Comparison of ENCODE assay signal across 20 cellular contexts in the genomic region with DNA sequence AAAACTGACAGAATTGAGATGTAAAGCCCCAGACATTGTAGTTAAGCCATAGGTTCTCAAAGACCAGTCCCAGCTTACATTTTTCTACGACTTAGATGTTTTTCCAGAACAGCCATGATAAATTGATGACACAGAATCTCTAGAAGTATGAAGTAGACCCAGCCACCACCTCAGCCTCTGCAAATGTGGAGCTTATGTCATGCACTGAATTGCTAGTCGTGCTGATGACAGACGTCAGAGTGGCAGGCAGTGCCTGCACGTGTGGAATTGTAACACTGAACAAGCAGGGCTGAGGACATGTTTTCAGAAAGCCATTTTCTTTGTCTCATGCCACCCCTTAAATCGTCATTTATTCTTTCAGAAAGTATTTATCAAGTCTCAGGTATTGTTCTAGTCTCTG.
A peak's percentile ranks its signal among the peaks of the same experiment; 100 is the strongest.
DNase-seq lines count a peak whose midpoint lies in the region; ATAC-seq, FAIRE-seq and TF ChIP-seq lines count a peak whose summit lies in the region.
"Had no signal": no experiment of that assay in that cellular context is flagged by ENCODE, and none has a peak within 500 bp of the region (broad histone marks: within the 10 kb centered on the region; RNA-seq: fewer than 3 reads in every experiment).

No MANE protein-coding gene starts in this region.

- no peaks in the 10 kb centered on the region for H3K79me2 ChIP-seq in endothelial cell of umbilical vein (ENCODE audit: control insufficient read depth, insufficient read depth, low read length)
- H3K79me2 ChIP-seq in neural cell (replicated peaks; ENCODE audit: insufficient read depth, low read length), result no peaks in the 10 kb centered on the region

- TF ChIP-seq CTCF in RWPE1 (conservative IDR thresholded peaks at IDR 0.05; ENCODE audit: low read depth) (no peak), endothelial cell of umbilical vein (IDR thresholded peaks at IDR 0.05; ENCODE audit: extremely low read depth in 1 of 2, insufficient read depth in 1 of 2, low read depth in 1 of 2, low read length in 2 of 2) (no peak), neural cell (IDR thresholded peaks at IDR 0.05; ENCODE audit: poor library complexity, severe bottlenecking) (no peak)

- CTCF ChIA-PET in RWPE1 (lab: Yijun Ruan, JAX), result interaction anchor here (0.6 kb wide), 1 partner anchor 31 kb away, joined by 3 read pairs; no protein-coding TSS in a partner anchor
- CTCF ChIA-PET in endothelial cell of umbilical vein (lab: Charles Lee), result interaction anchor here (0.9 to 2.9 kb wide), 11 partner anchors 8 to 273 kb away, joined by 3 to 16 read pairs (median 3); no protein-coding TSS in a partner anchor

- H3K4me2 ChIP-seq in endothelial cell of umbilical vein (ENCODE audit: insufficient read depth, low read length), result no peak overlapping the region
- H3K4me2 ChIP-seq in neural cell (ENCODE audit: low read length), result no peak overlapping the region

- no peak overlapping the region for H3K4me3 ChIP-seq in endothelial cell of umbilical vein (replicated peaks in 1 of 3; ENCODE audit: insufficient read depth in 1 of 3, low read depth in 1 of 3, low read length in 3 of 3)
- no peak overlapping the region for H3K4me3 ChIP-seq in neural cell (ENCODE audit: low read length)
- H3K4me3 ChIP-seq in MG63, result no peak overlapping the region
- H3K4me3 ChIP-seq: ovary had no signal

- H3K9me2 ChIP-seq in neural cell (ENCODE audit: insufficient read depth, low read length), result no peaks in the 10 kb centered on the region

- no peak for TF ChIP-seq POLR2A in endothelial cell of umbilical vein (IDR thresholded peaks at IDR 0.05; ENCODE audit: low read depth, low read length)

- no peaks in the 10 kb centered on the region for H3K27me3 ChIP-seq in endothelial cell of umbilical vein (ENCODE audit: control insufficient read depth in 2 of 2, insufficient read depth in 2 of 2, low read length in 2 of 2)
- H3K27me3 ChIP-seq in neural cell (ENCODE audit: insufficient read depth, low read depth, low read length), result no peaks in the 10 kb centered on the region
- H3K27me3 ChIP-seq in MG63, result no peaks in the 10 kb centered on the region
- H3K27me3 ChIP-seq: ovary had no signal

- POLR2A ChIA-PET in RWPE1 (lab: Yijun Ruan, JAX; ENCODE audit: low non-redundant PET), result no interaction called here
- POLR2A ChIA-PET in endothelial cell of umbilical vein (lab: Charles Lee), result no interaction called here

- H3K27ac ChIP-seq in RWPE1 (peak overlapping the region; percentile 35; the same call in 1 of the 2 replicates), endothelial cell of umbilical vein (ENCODE audit: insufficient read depth, low read depth, low read length) (peak overlapping the region; percentile 47), neural cell (ENCODE audit: low read length) (peak overlapping the region; percentile 60)
- H3K27ac ChIP-seq: ovary had no signal

- H3K9me3 ChIP-seq in endothelial cell of umbilical vein (replicated peaks; ENCODE audit: control insufficient read depth, insufficient read depth, low read length) (no peaks in the 10 kb centered on the region), neural cell (ENCODE audit: low read length) (no peaks in the 10 kb centered on the region), MG63 (no peaks in the 10 kb centered on the region)
- H3K9me3 ChIP-seq: ovary had no signal

- DNase-seq in ELR (ENCODE audit: low read depth) (peak; percentile 61), RWPE1 (ENCODE audit: low spot score) (no peak), endothelial cell of umbilical vein (ENCODE audit: low read depth, low spot score) (no peak), SIG-M5 (lab: John Stamatoyannopoulos, UW) (no peak), MG63 (no peak)
- DNase-seq: activated CD4-positive, alpha-beta T cell treated with anti-CD3 and anti-CD28 coated beads, Interleukin-2, amount 50 U/mL, for 4 hours; activated T-cell treated with anti-CD3 and anti-CD28 coated beads, Interleukin-2, amount 50 U/mL, for 1 hour; effector CD4-positive, alpha-beta T cell; GF-D8; NCI-H2081; NCI-H524; ovary; stimulated activated CD4-positive, alpha-beta T cell treated with anti-CD3 and anti-CD28 coated beads, Interleukin-4, amount 100 ng/mL, for 1 hour had no signal

- ATAC-seq in HG03432 (IDR thresholded peaks at IDR 0.05; ENCODE audit: unreplicated experiment), result no peak
- no peak for ATAC-seq in HG03159 (IDR thresholded peaks at IDR 0.05; ENCODE audit: unreplicated experiment)
- ATAC-seq: left lobe of liver, sciatic nerve had no signal

- dilution Hi-C loops in endothelial cell of umbilical vein (cut with MboI; ENCODE audit: extremely low pct_ligation_motif_present, low sequenced_read_pairs), result no loop called here

- H2AFZ ChIP-seq in endothelial cell of umbilical vein (ENCODE audit: low read depth, low read length) (no peak overlapping the region), neural cell (ENCODE audit: low read depth, low read length) (no peak overlapping the region)

- H3K36me3 ChIP-seq in endothelial cell of umbilical vein (ENCODE audit: control insufficient read depth in 2 of 2, extremely low read depth in 1 of 2, insufficient read depth in 2 of 2, low read length in 2 of 2) (no peaks in the 10 kb centered on the region), neural cell (ENCODE audit: insufficient read depth, low read length) (no peaks in the 10 kb centered on the region), MG63 (no peaks in the 10 kb centered on the region; the same call in 1 of the 2 replicates)
- H3K36me3 ChIP-seq: ovary had no signal

- H3K4me1 ChIP-seq in endothelial cell of umbilical vein (ENCODE audit: control insufficient read depth, extremely low read depth, insufficient read depth, low read length), result peaks cover 14% of the 10 kb centered on the region

- H3K9ac ChIP-seq in endothelial cell of umbilical vein (replicated peaks; ENCODE audit: extremely low read depth, insufficient read depth, low read length) (no peak overlapping the region), neural cell (ENCODE audit: low read length) (peak overlapping the region; percentile 21)

- no peaks in the 10 kb centered on the region for H3F3A ChIP-seq in neural cell (ENCODE audit: insufficient read depth, low read length, poor library complexity, severe bottlenecking)

- no TSS peak for BruUV-seq in endothelial cell of umbilical vein (replicated peaks; lab: Mats Ljungman, UMichigan)

- TF ChIP-seq RAD21 in neural cell (conservative IDR thresholded peaks at IDR 0.05), result no peak

- no peaks in the 10 kb centered on the region for H3K9me1 ChIP-seq in endothelial cell of umbilical vein (replicated peaks; ENCODE audit: control insufficient read depth, extremely low read depth, insufficient read depth, low read length)

- H4K20me1 ChIP-seq in endothelial cell of umbilical vein (replicated peaks; ENCODE audit: control insufficient read depth, extremely low read depth, insufficient read depth, low read length) (no peaks in the 10 kb centered on the region), neural cell (ENCODE audit: insufficient read depth) (no peaks in the 10 kb centered on the region)

- intact Hi-C loops in endothelial cell of umbilical vein (cut with micrococcal nuclease), result no loop called here

- no peak for FAIRE-seq in endothelial cell of umbilical vein (lab: Jason Lieb, UNC)
- FAIRE-seq: D721Med, GM12891 had no signal

- no peak for TF ChIP-seq EP300 in neural cell (conservative IDR thresholded peaks at IDR 0.05; ENCODE audit: poor library complexity, severe bottlenecking)

TF ChIP-seq in endothelial cell of umbilical vein, 7 proteins besides CTCF, POLR2A, EP300 and RAD21:
- TF ChIP-seq MYC (IDR thresholded peaks at IDR 0.05; ENCODE audit: low read depth, low read length) (no peak), EZH2 (IDR thresholded peaks at IDR 0.05; ENCODE audit: borderline replicate concordance, low read depth, low read length, severe bottlenecking) (no peak), FOS (IDR thresholded peaks at IDR 0.05; ENCODE audit: borderline replicate concordance, insufficient read depth, low read length) (no peak), JUN (IDR thresholded peaks at IDR 0.05; ENCODE audit: borderline replicate concordance, insufficient read depth, insufficient read length, low read depth) (no peak), POLR2AphosphoS5 (IDR thresholded peaks at IDR 0.05; ENCODE audit: insufficient read depth, low read depth, low read length) (no peak), GATA2 (IDR thresholded peaks at IDR 0.05; ENCODE audit: insufficient read depth, insufficient read length, low read depth, low read length) (no peak)
- TF ChIP-seq, protein P1, sequence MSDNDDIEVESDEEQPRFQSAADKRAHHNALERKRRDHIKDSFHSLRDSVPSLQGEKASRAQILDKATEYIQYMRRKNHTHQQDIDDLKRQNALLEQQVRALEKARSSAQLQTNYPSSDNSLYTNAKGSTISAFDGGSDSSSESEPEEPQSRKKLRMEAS (IDR thresholded peaks at IDR 0.05; ENCODE audit: insufficient read depth, insufficient read length), result no peak

TF ChIP-seq in neural cell, 6 proteins besides CTCF, POLR2A, EP300 and RAD21 (continues in another document):
- TF ChIP-seq TAF1 (IDR thresholded peaks at IDR 0.05; ENCODE audit: low read depth) (no peak), POLR2AphosphoS5 (IDR thresholded peaks at IDR 0.05) (peak; percentile 39), EZH2 (IDR thresholded peaks at IDR 0.05; ENCODE audit: borderline replicate concordance, insufficient read depth, low read length, poor library complexity, severe bottlenecking) (no peak)
- TF ChIP-seq, protein P2, sequence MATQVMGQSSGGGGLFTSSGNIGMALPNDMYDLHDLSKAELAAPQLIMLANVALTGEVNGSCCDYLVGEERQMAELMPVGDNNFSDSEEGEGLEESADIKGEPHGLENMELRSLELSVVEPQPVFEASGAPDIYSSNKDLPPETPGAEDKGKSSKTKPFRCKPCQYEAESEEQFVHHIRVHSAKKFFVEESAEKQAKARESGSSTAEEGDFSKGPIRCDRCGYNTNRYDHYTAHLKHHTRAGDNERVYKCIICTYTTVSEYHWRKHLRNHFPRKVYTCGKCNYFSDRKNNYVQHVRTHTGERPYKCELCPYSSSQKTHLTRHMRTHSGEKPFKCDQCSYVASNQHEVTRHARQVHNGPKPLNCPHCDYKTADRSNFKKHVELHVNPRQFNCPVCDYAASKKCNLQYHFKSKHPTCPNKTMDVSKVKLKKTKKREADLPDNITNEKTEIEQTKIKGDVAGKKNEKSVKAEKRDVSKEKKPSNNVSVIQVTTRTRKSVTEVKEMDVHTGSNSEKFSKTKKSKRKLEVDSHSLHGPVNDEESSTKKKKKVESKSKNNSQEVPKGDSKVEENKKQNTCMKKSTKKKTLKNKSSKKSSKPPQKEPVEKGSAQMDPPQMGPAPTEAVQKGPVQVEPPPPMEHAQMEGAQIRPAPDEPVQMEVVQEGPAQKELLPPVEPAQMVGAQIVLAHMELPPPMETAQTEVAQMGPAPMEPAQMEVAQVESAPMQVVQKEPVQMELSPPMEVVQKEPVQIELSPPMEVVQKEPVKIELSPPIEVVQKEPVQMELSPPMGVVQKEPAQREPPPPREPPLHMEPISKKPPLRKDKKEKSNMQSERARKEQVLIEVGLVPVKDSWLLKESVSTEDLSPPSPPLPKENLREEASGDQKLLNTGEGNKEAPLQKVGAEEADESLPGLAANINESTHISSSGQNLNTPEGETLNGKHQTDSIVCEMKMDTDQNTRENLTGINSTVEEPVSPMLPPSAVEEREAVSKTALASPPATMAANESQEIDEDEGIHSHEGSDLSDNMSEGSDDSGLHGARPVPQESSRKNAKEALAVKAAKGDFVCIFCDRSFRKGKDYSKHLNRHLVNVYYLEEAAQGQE (IDR thresholded peaks at IDR 0.05; ENCODE audit: borderline replicate concordance), result peak; percentile 17
